21 cellular contexts compared by ENCODE assay signal in the genomic region with DNA sequence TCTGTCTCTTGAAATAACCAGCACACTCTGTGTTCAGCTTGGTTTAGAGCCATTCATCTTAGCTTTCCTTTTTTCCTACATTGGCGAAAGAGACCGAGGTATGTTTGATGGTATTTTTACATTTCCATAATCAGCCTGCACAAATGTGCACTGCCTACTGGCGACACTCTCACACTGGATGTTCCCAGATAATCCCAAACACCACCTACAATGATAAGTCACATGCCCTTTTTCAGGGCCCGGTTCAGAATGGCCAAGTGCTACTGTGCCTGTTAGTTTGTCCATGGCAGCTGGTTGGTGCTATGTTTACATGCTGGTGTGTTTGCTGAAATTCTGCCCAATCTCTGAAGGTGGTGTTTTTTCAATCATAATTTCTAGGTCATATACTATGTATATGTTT.
"Had no signal": no experiment of that assay in that cellular context is flagged by ENCODE, and none has a peak within 500 bp of the region (broad histone marks: within the 10 kb centered on the region; RNA-seq: fewer than 3 reads in every experiment).

No MANE protein-coding gene starts in this region.

- H3K36me3 ChIP-seq: SJCRH30 had no signal

- H3K4me1 ChIP-seq: SJCRH30 had no signal

- DNase-seq: IMR-90, Karpas-422, KG1, MM.1S, NCI-H1048, NCI-H1105, NCI-H1417, NCI-H1436 treated with DMSO at 0.1 percent for 48 hours, NCI-H1694, NCI-H187 treated with DMSO at 0.1 percent for 48 hours, NCI-H2029 treated with DMSO at 0.1 percent for 48 hours, NCI-H2171 treated with DMSO at 0.1 percent for 48 hours, NCI-H345, NCI-H446 treated with DMSO at 0.1 percent for 48 hours, NCI-H510A treated with DMSO at 0.1 percent for 48 hours, NCI-H526, RPMI8226, SHP77 treated with DMSO at 0.1 percent for 48 hours, SJCRH30 had no signal

- H3K27me3 ChIP-seq: SJCRH30 had no signal

- H3K9me3 ChIP-seq: SJCRH30 had no signal

- H3K4me3 ChIP-seq: SJCRH30 had no signal

- ATAC-seq: HepG2, SK-N-SH treated with all-trans-retinoic acid at 6 μM for 48 hours had no signal

- H3K27ac ChIP-seq: SJCRH30 had no signal
